10 cellular contexts compared by ENCODE assay signal in the genomic region with DNA sequence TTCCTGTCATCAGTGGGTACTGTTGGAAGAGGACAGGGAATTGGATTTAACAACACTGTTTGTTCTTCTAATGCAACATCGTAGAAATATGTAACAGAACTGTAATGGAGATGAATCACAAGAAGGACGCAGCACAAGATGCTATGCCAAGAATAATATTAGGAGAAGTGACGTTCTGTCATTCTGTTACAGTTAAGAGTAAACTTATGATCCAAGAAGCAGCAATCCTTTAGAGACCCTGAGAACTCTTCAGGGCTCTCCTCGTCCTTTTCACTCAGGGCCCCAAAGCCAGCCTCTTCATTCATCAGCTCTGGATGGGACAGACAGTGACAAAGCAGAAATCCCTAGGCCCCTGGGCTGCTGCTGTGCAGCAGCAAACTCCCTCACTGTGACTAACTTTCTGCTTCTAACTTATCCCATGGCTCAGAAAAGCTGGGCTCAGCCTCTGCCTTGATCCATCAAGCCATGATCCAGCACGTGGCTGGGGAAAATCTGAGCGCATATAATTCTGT. TPM values are rescaled to one million over a fixed set of nuclear protein-coding genes. Genes with fewer than 3 reads are reported as not detected.
DNase-seq lines count a peak whose midpoint lies in the region; ATAC-seq and TF ChIP-seq lines count a peak whose summit lies in the region.
"Had no signal": no experiment of that assay in that cellular context is flagged by ENCODE, and none has a peak within 500 bp of the region (broad histone marks: within the 10 kb centered on the region; RNA-seq: fewer than 3 reads in every experiment).

No MANE protein-coding gene starts in this region.

- no peak overlapping the region for H3K27ac Mint-ChIP-seq in activated naive CD4-positive, alpha-beta T cell treated with anti-CD3 and anti-CD28 coated beads for 36 hours

- H3K4me1 ChIP-seq in thoracic aorta (ENCODE audit: control insufficient read depth in 1 of 2, low read depth in 2 of 2) = peaks cover 19 to 41% of the 10 kb centered on the region in 2 donors

- H3K9me3 Mint-ChIP-seq in activated naive CD4-positive, alpha-beta T cell treated with anti-CD3 and anti-CD28 coated beads for 36 hours = no peaks in the 10 kb centered on the region

- DNase-seq in HS-5 (ENCODE audit: low read depth) = peak; percentile 92
- peak; percentile 76 for DNase-seq in brain pericyte (ENCODE audit: low read depth, low spot score)
- peak; percentile 38 for DNase-seq in kidney epithelial cell (ENCODE audit: low read depth)
- no peak for DNase-seq in thoracic aorta (ENCODE audit: low spot score)
- DNase-seq in NCI-H345 (lab: John Stamatoyannopoulos, UW) = no peak
- DNase-seq in activated naive CD4-positive, alpha-beta T cell treated with anti-CD3 and anti-CD28 coated beads for 36 hours = no peak

- peak overlapping the region; percentile 48 to 55 for H3K27ac ChIP-seq in thoracic aorta
- H3K27ac ChIP-seq: HL-60, SK-N-MC had no signal

- H3K27me3 Mint-ChIP-seq in activated naive CD4-positive, alpha-beta T cell treated with anti-CD3 and anti-CD28 coated beads for 36 hours (ENCODE audit: low read depth) = no peaks in the 10 kb centered on the region

- no peaks in the 10 kb centered on the region for H3K9me3 ChIP-seq in thoracic aorta

- no peaks in the 10 kb centered on the region for H3K27me3 ChIP-seq in kidney epithelial cell (ENCODE audit: control insufficient read depth, insufficient read depth, low read length)
- no peaks in the 10 kb centered on the region for H3K27me3 ChIP-seq in thoracic aorta (replicated peaks; ENCODE audit: insufficient read depth)

- ATAC-seq in thoracic aorta (ENCODE audit: insufficient number of reproducible peaks, low FRiP score, low read depth) (peak; percentile 23), HG02759 (IDR thresholded peaks at IDR 0.05; ENCODE audit: unreplicated experiment) (no peak)

- H3K36me3 ChIP-seq in kidney epithelial cell (ENCODE audit: control insufficient read depth, insufficient read depth, low read length) (no peaks in the 10 kb centered on the region), thoracic aorta (no peaks in the 10 kb centered on the region)

- CTCF ChIA-PET in activated naive CD4-positive, alpha-beta T cell treated with anti-CD3 and anti-CD28 coated beads for 36 hours (lab: Charles Lee) = interaction anchor here (0.8 to 1.2 kb wide), 3 partner anchors 10 to 156 kb away, joined by 3 to 7 read pairs (median 3); a partner anchor contains a TSS

- H3K36me3 Mint-ChIP-seq in activated naive CD4-positive, alpha-beta T cell treated with anti-CD3 and anti-CD28 coated beads for 36 hours (ENCODE audit: low read depth) = no peaks in the 10 kb centered on the region

- H3K4me3 ChIP-seq in kidney epithelial cell (ENCODE audit: low read depth, low read length) (no peak overlapping the region), thoracic aorta (peak overlapping the region; percentile 1)
- H3K4me3 ChIP-seq: SK-N-MC had no signal

- H3K4me3 Mint-ChIP-seq in activated naive CD4-positive, alpha-beta T cell treated with anti-CD3 and anti-CD28 coated beads for 36 hours = no peak overlapping the region

- H3K4me1 Mint-ChIP-seq in activated naive CD4-positive, alpha-beta T cell treated with anti-CD3 and anti-CD28 coated beads for 36 hours (ENCODE audit: low read depth) = peaks cover 2% of the 10 kb centered on the region

- intact Hi-C loops in activated naive CD4-positive, alpha-beta T cell treated with anti-CD3 and anti-CD28 coated beads for 36 hours (cut with micrococcal nuclease) = no loop called here

- TF ChIP-seq CTCF in kidney epithelial cell (IDR thresholded peaks at IDR 0.05; ENCODE audit: insufficient read depth, low read length, poor library complexity, severe bottlenecking) (no peak), thoracic aorta (IDR thresholded peaks at IDR 0.05) (no peak)

RNA-seq across cellular contexts. Expression of a gene that starts 8.7 kb away (rescaled TPM):
- total RNA-seq in kidney epithelial cell (8.5 and 16.2 TPM in 2 replicates), thoracic aorta (100 to 1,000 TPM in 1 of 2 donors, 10 to 100 TPM in 1; 15.7 to 151 TPM)
- 1 to 10 TPM; 3.8 to 4.0 TPM for total RNA-seq in activated naive CD4-positive, alpha-beta T cell treated with anti-CD3 and anti-CD28 coated beads for 36 hours
- total RNA-seq: liver had no signal

Comparison
In these comparisons a context has a peak if more than half of its experiments do, and no peak if none do; other contexts are left out.
1. DNase-seq: peak in HS-5 (single experiment), brain pericyte (single experiment) and kidney epithelial cell (single experiment); none in thoracic aorta (single experiment), NCI-H345 (single experiment) and activated naive CD4-positive, alpha-beta T cell treated with anti-CD3 and anti-CD28 coated beads for 36 hours (single experiment).